14 cellular contexts compared by ENCODE assay signal in genomic region chr6:90169328-90169886, GRCh38.
A peak's percentile ranks its signal among the peaks of the same experiment; 100 is the strongest.
DNase-seq lines count a peak whose midpoint lies in the region; ATAC-seq and TF ChIP-seq lines count a peak whose summit lies in the region.
"Had no signal": no experiment of that assay in that cellular context is flagged by ENCODE, and none has a peak within 500 bp of the region (broad histone marks: within the 10 kb centered on the region; RNA-seq: fewer than 3 reads in every experiment).

No MANE protein-coding gene starts in this region.

- peaks cover 68% of the 10 kb centered on the region for H3K36me3 Mint-ChIP-seq in activated naive CD8-positive, alpha-beta T cell treated with anti-CD3 and anti-CD28 coated beads, Interleukin-2, amount 50 U/mL, for 24 hours (ENCODE audit: low read depth)
- peaks cover 9 to 16% of the 10 kb centered on the region in 2 donors for H3K36me3 Mint-ChIP-seq in stimulated activated naive B cell treated with anti-CD40 and anti-IgM and Interleukin-4, amounts not matched to agents 10 μg/mL and 1 μg/mL and 100 μg/mL, for 72 hours

- POLR2A ChIA-PET in SK-N-SH (lab: Yijun Ruan, JAX) = no interaction called here

- no peaks in the 10 kb centered on the region for H4K20me1 ChIP-seq in SK-N-SH (ENCODE audit: insufficient read depth)

- no peaks in the 10 kb centered on the region for H3K9me3 ChIP-seq in SK-N-SH
- H3K9me3 ChIP-seq: sigmoid colon, tibial artery had no signal

- DNase-seq in SK-N-SH (no peak), iris pigment epithelial cell (ENCODE audit: low read depth) (peak; percentile 10), NCI-H1417 (lab: John Stamatoyannopoulos, UW) (no peak), hippocampal formation (lab: John Stamatoyannopoulos, UW) (no peak)
- DNase-seq in activated naive CD8-positive, alpha-beta T cell treated with anti-CD3 and anti-CD28 coated beads, Interleukin-2, amount 50 U/mL, for 24 hours = no peak
- DNase-seq in stimulated activated naive B cell treated with anti-CD40 and anti-IgM and Interleukin-4, amounts not matched to agents 10 μg/mL and 1 μg/mL and 100 μg/mL, for 72 hours = no peak
- DNase-seq: activated CD8-positive, alpha-beta memory T cell treated with anti-CD3 and anti-CD28 coated beads for 24 hours; Calu3; NCI-H1105 treated with DMSO at 0.1 percent for 48 hours; NCI-H524 treated with DMSO at 0.1 percent for 48 hours; sigmoid colon; tibial artery had no signal

- no peaks in the 10 kb centered on the region for H3K27me3 Mint-ChIP-seq in activated naive CD8-positive, alpha-beta T cell treated with anti-CD3 and anti-CD28 coated beads, Interleukin-2, amount 50 U/mL, for 24 hours
- H3K27me3 Mint-ChIP-seq in stimulated activated naive B cell treated with anti-CD40 and anti-IgM and Interleukin-4, amounts not matched to agents 10 μg/mL and 1 μg/mL and 100 μg/mL, for 72 hours = no peaks in the 10 kb centered on the region

- H3K27ac ChIP-seq in SK-N-SH (ENCODE audit: low read depth in 2 of 2, low read length in 1 of 2) = no peak overlapping the region

- H3K9me2 ChIP-seq in SK-N-SH = no peaks in the 10 kb centered on the region

- H3K27me3 ChIP-seq in SK-N-SH (ENCODE audit: insufficient read depth) = no peaks in the 10 kb centered on the region
- H3K27me3 ChIP-seq: sigmoid colon, tibial artery had no signal

- H3K79me2 ChIP-seq in SK-N-SH (ENCODE audit: insufficient read depth) = no peaks in the 10 kb centered on the region

- H3K4me1 ChIP-seq in SK-N-SH (ENCODE audit: control insufficient read depth in 1 of 2, insufficient read depth in 2 of 2, low read depth in 1 of 2, low read length in 1 of 2) = peaks cover 0 to 6% of the 10 kb centered on the region in 2 experiments; a peak in 1 of 4 replicates

- no peaks in the 10 kb centered on the region for H3F3A ChIP-seq in SK-N-SH (replicated peaks; ENCODE audit: insufficient read depth)

- peak overlapping the region; percentile 40 for H3K27ac Mint-ChIP-seq in activated naive CD8-positive, alpha-beta T cell treated with anti-CD3 and anti-CD28 coated beads, Interleukin-2, amount 50 U/mL, for 24 hours
- H3K27ac Mint-ChIP-seq in stimulated activated naive B cell treated with anti-CD40 and anti-IgM and Interleukin-4, amounts not matched to agents 10 μg/mL and 1 μg/mL and 100 μg/mL, for 72 hours = peak overlapping the region; percentile 90

- no peaks in the 10 kb centered on the region for H3K36me3 ChIP-seq in SK-N-SH (replicated peaks in 1 of 2; ENCODE audit: control insufficient read depth in 1 of 2, insufficient read depth in 2 of 2, low read length in 1 of 2)
- H3K36me3 ChIP-seq: sigmoid colon, tibial artery had no signal

- peaks cover 79% of the 10 kb centered on the region for H3K4me1 Mint-ChIP-seq in activated naive CD8-positive, alpha-beta T cell treated with anti-CD3 and anti-CD28 coated beads, Interleukin-2, amount 50 U/mL, for 24 hours
- H3K4me1 Mint-ChIP-seq in stimulated activated naive B cell treated with anti-CD40 and anti-IgM and Interleukin-4, amounts not matched to agents 10 μg/mL and 1 μg/mL and 100 μg/mL, for 72 hours = peaks cover 24 to 76% of the 10 kb centered on the region in 2 donors

- TF ChIP-seq CTCF in SK-N-SH (IDR thresholded peaks at IDR 0.05) = no peak

- H3K4me3 ChIP-seq in SK-N-SH (ENCODE audit: low read depth in 2 of 2, low read length in 1 of 2) = no peak overlapping the region
- H3K4me3 ChIP-seq: sigmoid colon, tibial artery had no signal

- H3K4me2 ChIP-seq in SK-N-SH = no peak overlapping the region

- peak; percentile 31; the same call in 2 of the 3 replicates for ATAC-seq in SK-N-SH treated with all-trans-retinoic acid at 6 μM for 48 hours
- peak; percentile 41 for ATAC-seq in activated naive CD8-positive, alpha-beta T cell treated with anti-CD3 and anti-CD28 coated beads, Interleukin-2, amount 50 U/mL, for 24 hours
- peak; percentile 89 to 90 for ATAC-seq in stimulated activated naive B cell treated with anti-CD40 and anti-IgM and Interleukin-4, amounts not matched to agents 10 μg/mL and 1 μg/mL and 100 μg/mL, for 72 hours (replicated peaks)
- no peak for ATAC-seq in HG03135 (IDR thresholded peaks at IDR 0.05; ENCODE audit: unreplicated experiment)

- no peaks in the 10 kb centered on the region for H3K9me3 Mint-ChIP-seq in activated naive CD8-positive, alpha-beta T cell treated with anti-CD3 and anti-CD28 coated beads, Interleukin-2, amount 50 U/mL, for 24 hours
- no peaks in the 10 kb centered on the region for H3K9me3 Mint-ChIP-seq in stimulated activated naive B cell treated with anti-CD40 and anti-IgM and Interleukin-4, amounts not matched to agents 10 μg/mL and 1 μg/mL and 100 μg/mL, for 72 hours

- no peak for TF ChIP-seq EP300 in SK-N-SH (IDR thresholded peaks at IDR 0.05; ENCODE audit: borderline replicate concordance in 1 of 2, low read depth in 1 of 2, low read length in 1 of 2)

- no peak overlapping the region for H3K4me3 Mint-ChIP-seq in activated naive CD8-positive, alpha-beta T cell treated with anti-CD3 and anti-CD28 coated beads, Interleukin-2, amount 50 U/mL, for 24 hours
- H3K4me3 Mint-ChIP-seq in stimulated activated naive B cell treated with anti-CD40 and anti-IgM and Interleukin-4, amounts not matched to agents 10 μg/mL and 1 μg/mL and 100 μg/mL, for 72 hours = peak overlapping the region in 1 of 2 donors; percentile 12

- CTCF ChIA-PET in SK-N-SH (lab: Yijun Ruan, JAX) = no interaction called here

- no peak overlapping the region for H3K9ac ChIP-seq in SK-N-SH

- TF ChIP-seq RAD21 in SK-N-SH (IDR thresholded peaks at IDR 0.05; ENCODE audit: low read length) = no peak

- 77% methylated on average over 4 of the region's 4 CpGs for WGBS in SK-N-SH (ENCODE audit: low lambda C conversion rate)

- no peak overlapping the region for H2AFZ ChIP-seq in SK-N-SH (ENCODE audit: low read depth)

TF ChIP-seq in SK-N-SH treated with all-trans-retinoic acid at 6 μM for 48 hours, 23 proteins besides CTCF, POLR2A, EP300 and RAD21:
- no peak for TF ChIP-seq ISL1 (CRISPR knock-in tag; IDR thresholded peaks at IDR 0.05)

TF ChIP-seq in SK-N-SH, 30 proteins besides CTCF, POLR2A, EP300 and RAD21:
- TF ChIP-seq GATA2 (CRISPR knock-in tag; IDR thresholded peaks at IDR 0.05) = no peak
- TF ChIP-seq, protein P1, sequence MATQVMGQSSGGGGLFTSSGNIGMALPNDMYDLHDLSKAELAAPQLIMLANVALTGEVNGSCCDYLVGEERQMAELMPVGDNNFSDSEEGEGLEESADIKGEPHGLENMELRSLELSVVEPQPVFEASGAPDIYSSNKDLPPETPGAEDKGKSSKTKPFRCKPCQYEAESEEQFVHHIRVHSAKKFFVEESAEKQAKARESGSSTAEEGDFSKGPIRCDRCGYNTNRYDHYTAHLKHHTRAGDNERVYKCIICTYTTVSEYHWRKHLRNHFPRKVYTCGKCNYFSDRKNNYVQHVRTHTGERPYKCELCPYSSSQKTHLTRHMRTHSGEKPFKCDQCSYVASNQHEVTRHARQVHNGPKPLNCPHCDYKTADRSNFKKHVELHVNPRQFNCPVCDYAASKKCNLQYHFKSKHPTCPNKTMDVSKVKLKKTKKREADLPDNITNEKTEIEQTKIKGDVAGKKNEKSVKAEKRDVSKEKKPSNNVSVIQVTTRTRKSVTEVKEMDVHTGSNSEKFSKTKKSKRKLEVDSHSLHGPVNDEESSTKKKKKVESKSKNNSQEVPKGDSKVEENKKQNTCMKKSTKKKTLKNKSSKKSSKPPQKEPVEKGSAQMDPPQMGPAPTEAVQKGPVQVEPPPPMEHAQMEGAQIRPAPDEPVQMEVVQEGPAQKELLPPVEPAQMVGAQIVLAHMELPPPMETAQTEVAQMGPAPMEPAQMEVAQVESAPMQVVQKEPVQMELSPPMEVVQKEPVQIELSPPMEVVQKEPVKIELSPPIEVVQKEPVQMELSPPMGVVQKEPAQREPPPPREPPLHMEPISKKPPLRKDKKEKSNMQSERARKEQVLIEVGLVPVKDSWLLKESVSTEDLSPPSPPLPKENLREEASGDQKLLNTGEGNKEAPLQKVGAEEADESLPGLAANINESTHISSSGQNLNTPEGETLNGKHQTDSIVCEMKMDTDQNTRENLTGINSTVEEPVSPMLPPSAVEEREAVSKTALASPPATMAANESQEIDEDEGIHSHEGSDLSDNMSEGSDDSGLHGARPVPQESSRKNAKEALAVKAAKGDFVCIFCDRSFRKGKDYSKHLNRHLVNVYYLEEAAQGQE (IDR thresholded peaks at IDR 0.05; ENCODE audit: low read depth, low read length) = no peak
- TF ChIP-seq NRF1 (IDR thresholded peaks at IDR 0.05; ENCODE audit: low read depth, low read length) = no peak
- TF ChIP-seq RFX5 (IDR thresholded peaks at IDR 0.05; ENCODE audit: low read length) = no peak
- TF ChIP-seq MXI1 (IDR thresholded peaks at IDR 0.05; ENCODE audit: low read depth, low read length) = no peak
- TF ChIP-seq FOXJ3 (CRISPR knock-in tag; IDR thresholded peaks at IDR 0.05) = no peak
- no peak for TF ChIP-seq CHD2 (IDR thresholded peaks at IDR 0.05; ENCODE audit: low read length, partially characterized antibody)
- TF ChIP-seq PBX3 (IDR thresholded peaks at IDR 0.05) = no peak
- no peak for TF ChIP-seq TAF1 (IDR thresholded peaks at IDR 0.05; ENCODE audit: borderline replicate concordance, low read depth, low read length)
- TF ChIP-seq GABPA (IDR thresholded peaks at IDR 0.05; ENCODE audit: low read depth) = no peak
- no peak for TF ChIP-seq MEF2A (IDR thresholded peaks at IDR 0.05; ENCODE audit: borderline replicate concordance, low read depth)
- TF ChIP-seq FOSL2 (IDR thresholded peaks at IDR 0.05; ENCODE audit: borderline replicate concordance, low read depth) = no peak
- TF ChIP-seq, protein P2, sequence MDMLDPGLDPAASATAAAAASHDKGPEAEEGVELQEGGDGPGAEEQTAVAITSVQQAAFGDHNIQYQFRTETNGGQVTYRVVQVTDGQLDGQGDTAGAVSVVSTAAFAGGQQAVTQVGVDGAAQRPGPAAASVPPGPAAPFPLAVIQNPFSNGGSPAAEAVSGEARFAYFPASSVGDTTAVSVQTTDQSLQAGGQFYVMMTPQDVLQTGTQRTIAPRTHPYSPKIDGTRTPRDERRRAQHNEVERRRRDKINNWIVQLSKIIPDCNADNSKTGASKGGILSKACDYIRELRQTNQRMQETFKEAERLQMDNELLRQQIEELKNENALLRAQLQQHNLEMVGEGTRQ (IDR thresholded peaks at IDR 0.05; ENCODE audit: borderline replicate concordance, low read depth, low read length) = no peak
- no peak for TF ChIP-seq FOXM1 (IDR thresholded peaks at IDR 0.05; ENCODE audit: low read depth)
- TF ChIP-seq RCOR1 (IDR thresholded peaks at IDR 0.05; ENCODE audit: low read length) = no peak
